ENCODE assay signal across 13 cellular contexts in the genomic region with DNA sequence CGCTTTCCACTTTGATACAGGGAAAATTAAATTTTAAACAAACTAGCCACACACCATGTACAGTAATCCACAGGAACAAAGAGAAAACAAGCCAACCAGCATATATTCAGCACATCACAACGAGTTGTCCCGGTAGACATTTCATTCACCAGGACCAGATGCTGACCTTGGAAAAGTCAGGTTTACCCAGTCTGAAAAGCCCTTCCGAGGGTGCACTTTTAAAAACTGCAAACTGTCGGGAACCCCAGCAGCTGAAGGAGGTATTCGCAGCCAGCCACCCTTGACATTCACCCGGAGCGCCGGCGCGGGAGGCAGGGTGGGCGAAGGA. TPM values are rescaled to one million over a fixed set of nuclear protein-coding genes. Genes with fewer than 3 reads are reported as not detected.
DNase-seq lines count a peak whose midpoint lies in the region; ATAC-seq and TF ChIP-seq lines count a peak whose summit lies in the region.
"Had no signal": no experiment of that assay in that cellular context is flagged by ENCODE, and none has a peak within 500 bp of the region (broad histone marks: within the 10 kb centered on the region; RNA-seq: fewer than 3 reads in every experiment).

No MANE protein-coding gene starts in this region.

- TF ChIP-seq CTCF in RWPE2 (IDR thresholded peaks at IDR 0.05; ENCODE audit: poor library complexity, severe bottlenecking) (no peak), dorsolateral prefrontal cortex (IDR thresholded peaks at IDR 0.05 in 54 of 56, conservative IDR thresholded peaks at IDR 0.05 in 2 of 56; ENCODE audit: low read depth in 1 of 56, partially characterized antibody in 56 of 56) (no peak)

- ATAC-seq in RWPE2 (ENCODE audit: low read depth) = no peak
- ATAC-seq in stimulated activated effector memory CD8-positive, alpha-beta T cell treated with anti-CD3 and anti-CD28 coated beads, Interleukin-12 subunit alpha, Interleukin-12 subunit beta, amount 100 ng/mL, for 72 hours = no peak
- ATAC-seq in GM18520 (IDR thresholded peaks at IDR 0.05; ENCODE audit: unreplicated experiment) = no peak

- H3K27me3 Mint-ChIP-seq in activated CD4-positive, alpha-beta T cell treated with anti-CD3 and anti-CD28 coated beads, Interleukin-2, amount 10 ng/mL, durations not matched to agents 7 days and 5 days = peaks cover 61% of the 10 kb centered on the region

- CTCF ChIA-PET in activated CD4-positive, alpha-beta T cell treated with anti-CD3 and anti-CD28 coated beads, Interleukin-2, amount 10 ng/mL, durations not matched to agents 7 days and 5 days (lab: Charles Lee) = interaction anchor here (1.9 kb wide), 1 partner anchor 11 kb away, joined by 4 read pairs; no protein-coding TSS in a partner anchor

- H3K4me3 Mint-ChIP-seq in activated CD4-positive, alpha-beta T cell treated with anti-CD3 and anti-CD28 coated beads, Interleukin-2, amount 10 ng/mL, durations not matched to agents 7 days and 5 days = peak overlapping the region; percentile 54
- peak overlapping the region; percentile 5 for H3K4me3 Mint-ChIP-seq in stimulated activated effector memory CD8-positive, alpha-beta T cell treated with anti-CD3 and anti-CD28 coated beads, Interleukin-12 subunit alpha, Interleukin-12 subunit beta, amount 100 ng/mL, for 72 hours

- POLR2A ChIA-PET in activated CD4-positive, alpha-beta T cell treated with anti-CD3 and anti-CD28 coated beads, Interleukin-2, amount 10 ng/mL, durations not matched to agents 7 days and 5 days (lab: Charles Lee) = no interaction called here

- peaks cover 13% of the 10 kb centered on the region for H3K36me3 Mint-ChIP-seq in activated CD4-positive, alpha-beta T cell treated with anti-CD3 and anti-CD28 coated beads, Interleukin-2, amount 10 ng/mL, durations not matched to agents 7 days and 5 days (ENCODE audit: low read depth)
- H3K36me3 Mint-ChIP-seq in stimulated activated effector memory CD8-positive, alpha-beta T cell treated with anti-CD3 and anti-CD28 coated beads, Interleukin-12 subunit alpha, Interleukin-12 subunit beta, amount 100 ng/mL, for 72 hours = no peaks in the 10 kb centered on the region
- H3K36me3 Mint-ChIP-seq: activated naive CD4-positive, alpha-beta T cell treated with anti-CD3 and anti-CD28 coated beads, Interleukin-2, amount 50 U/mL, for 72 hours had no signal

- H3K4me3 ChIP-seq in RWPE2 (ENCODE audit: severe bottlenecking) (no peak overlapping the region), iPS-11a (ENCODE audit: low read depth, low read length) (peak overlapping the region; percentile 51), dorsolateral prefrontal cortex (peak overlapping the region in 3 of 59 donors; percentile 44 to 58 (median 52))

- intact Hi-C loops in dorsolateral prefrontal cortex (cut with DNase I) = no loop called here

- no peaks in the 10 kb centered on the region for H3K27me3 ChIP-seq in RWPE2 (ENCODE audit: insufficient read depth, poor library complexity, severe bottlenecking)
- H3K27me3 ChIP-seq in dorsolateral prefrontal cortex = peaks cover 4 to 95% (median 58%) of the 10 kb centered on the region in 45 donors

- no peak overlapping the region for H3K27ac Mint-ChIP-seq in activated CD4-positive, alpha-beta T cell treated with anti-CD3 and anti-CD28 coated beads, Interleukin-2, amount 10 ng/mL, durations not matched to agents 7 days and 5 days
- H3K27ac Mint-ChIP-seq in stimulated activated effector memory CD8-positive, alpha-beta T cell treated with anti-CD3 and anti-CD28 coated beads, Interleukin-12 subunit alpha, Interleukin-12 subunit beta, amount 100 ng/mL, for 72 hours = no peak overlapping the region
- H3K27ac Mint-ChIP-seq: activated naive CD4-positive, alpha-beta T cell treated with anti-CD3 and anti-CD28 coated beads, Interleukin-2, amount 50 U/mL, for 72 hours had no signal

- H3K4me1 Mint-ChIP-seq in activated CD4-positive, alpha-beta T cell treated with anti-CD3 and anti-CD28 coated beads, Interleukin-2, amount 10 ng/mL, durations not matched to agents 7 days and 5 days = peaks cover 35% of the 10 kb centered on the region
- H3K4me1 Mint-ChIP-seq in stimulated activated effector memory CD8-positive, alpha-beta T cell treated with anti-CD3 and anti-CD28 coated beads, Interleukin-12 subunit alpha, Interleukin-12 subunit beta, amount 100 ng/mL, for 72 hours = peaks cover 8% of the 10 kb centered on the region

- no peaks in the 10 kb centered on the region for H3K36me3 ChIP-seq in RWPE2 (ENCODE audit: low read depth)
- H3K36me3 ChIP-seq: sigmoid colon had no signal

- DNase-seq in activated CD4-positive, alpha-beta T cell treated with anti-CD3 and anti-CD28 coated beads, Interleukin-2, amount 10 ng/mL, durations not matched to agents 7 days and 5 days = no peak
- no peak for DNase-seq in activated CD4-positive, alpha-beta T cell treated with anti-CD3 and anti-CD28 coated beads for 1 hour
- DNase-seq in RWPE2 (ENCODE audit: low spot score) = peak; percentile 51
- DNase-seq in stimulated activated effector memory CD8-positive, alpha-beta T cell treated with anti-CD3 and anti-CD28 coated beads, Interleukin-12 subunit alpha, Interleukin-12 subunit beta, amount 100 ng/mL, for 72 hours (ENCODE audit: low spot score in 2 of 2) = no peak
- DNase-seq in hypothalamus (lab: John Stamatoyannopoulos, UW) = no peak
- no peak for DNase-seq in dorsolateral prefrontal cortex
- DNase-seq: left cardiac atrium, NCI-H1436 treated with DMSO at 0.1 percent for 48 hours, sigmoid colon had no signal

- H3K27ac ChIP-seq in RWPE2 (ENCODE audit: poor library complexity, severe bottlenecking) = no peak overlapping the region
- no peak overlapping the region for H3K27ac ChIP-seq in dorsolateral prefrontal cortex
- H3K27ac ChIP-seq: HL-60, sigmoid colon had no signal

- no peaks in the 10 kb centered on the region for H3K9me3 Mint-ChIP-seq in activated CD4-positive, alpha-beta T cell treated with anti-CD3 and anti-CD28 coated beads, Interleukin-2, amount 10 ng/mL, durations not matched to agents 7 days and 5 days
- no peaks in the 10 kb centered on the region for H3K9me3 Mint-ChIP-seq in stimulated activated effector memory CD8-positive, alpha-beta T cell treated with anti-CD3 and anti-CD28 coated beads, Interleukin-12 subunit alpha, Interleukin-12 subunit beta, amount 100 ng/mL, for 72 hours
- H3K9me3 Mint-ChIP-seq: activated naive CD4-positive, alpha-beta T cell treated with anti-CD3 and anti-CD28 coated beads, Interleukin-2, amount 50 U/mL, for 72 hours had no signal

- H3K4me1 ChIP-seq in RWPE2 (ENCODE audit: insufficient read depth, poor library complexity, severe bottlenecking) = no peaks in the 10 kb centered on the region

- no peaks in the 10 kb centered on the region for H3K9me3 ChIP-seq in RWPE2 (ENCODE audit: severe bottlenecking)
- H3K9me3 ChIP-seq: sigmoid colon had no signal

RNA-seq across cellular contexts. Expression of a gene that starts 1.2 kb away (rescaled TPM):
- total RNA-seq in activated CD4-positive, alpha-beta T cell treated with anti-CD3 and anti-CD28 coated beads, Interleukin-2, amount 10 ng/mL, durations not matched to agents 7 days and 5 days = 1 to 10 TPM; 3.1 to 3.5 TPM
- 1 to 10 TPM in 23 of 120 experiments, under 1 TPM in 78, not detected in 19; 0.13 to 2.4 (median 0.61) TPM for total RNA-seq in dorsolateral prefrontal cortex

RNA-seq across cellular contexts. Expression of a gene that starts 50.2 kb away (rescaled TPM):
- 10 to 100 TPM; 15.0 to 15.4 TPM for total RNA-seq in activated CD4-positive, alpha-beta T cell treated with anti-CD3 and anti-CD28 coated beads, Interleukin-2, amount 10 ng/mL, durations not matched to agents 7 days and 5 days
- total RNA-seq in dorsolateral prefrontal cortex = 1 to 10 TPM in 17 of 120 experiments, under 1 TPM in 62, not detected in 41; 0.14 to 2.0 (median 0.50) TPM

Comparison
In these comparisons a context has a peak if more than half of its experiments do, and no peak if none do; other contexts are left out.
1. RNA of a gene that starts 50.2 kb away (total RNA-seq): 15.0 to 15.4 TPM in activated CD4-positive, alpha-beta T cell treated with anti-CD3 and anti-CD28 coated beads, Interleukin-2, amount 10 ng/mL, durations not matched to agents 7 days and 5 days; 0.14 to 2.0 TPM in dorsolateral prefrontal cortex; every median in the first group is over 4 times any median in the second.